ENCODE assay signal across 17 cellular contexts in the genomic region with DNA sequence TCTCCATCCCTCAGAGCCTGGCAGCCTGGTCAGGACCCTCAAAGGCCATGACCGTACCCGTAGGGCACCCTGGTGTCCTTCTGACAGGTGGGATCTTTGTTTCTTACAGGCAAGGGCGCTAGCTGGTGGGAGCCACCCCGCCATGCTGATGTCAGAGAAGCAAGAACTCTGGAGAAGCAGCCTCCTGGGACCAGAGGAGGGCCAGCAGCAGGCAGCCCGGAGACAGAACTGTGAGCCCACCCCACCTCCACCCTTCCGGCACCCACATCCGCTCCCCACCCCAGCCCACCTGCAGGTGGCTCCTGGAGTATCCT. TPM values are rescaled to one million over a fixed set of nuclear protein-coding genes. Genes with fewer than 3 reads are reported as not detected.
DNase-seq lines count a peak whose midpoint lies in the region; ATAC-seq and TF ChIP-seq lines count a peak whose summit lies in the region.
"Had no signal": no experiment of that assay in that cellular context is flagged by ENCODE, and none has a peak within 500 bp of the region (broad histone marks: within the 10 kb centered on the region; RNA-seq: fewer than 3 reads in every experiment).

No MANE protein-coding gene starts in this region.

- peaks cover 0 to 24% (median 0%) of the 10 kb centered on the region in 3 donors for H3K36me3 ChIP-seq in Peyer's patch
- no peaks in the 10 kb centered on the region for H3K36me3 ChIP-seq in esophagus (ENCODE audit: control insufficient read depth in 2 of 2, insufficient read depth in 2 of 2, low read length in 1 of 2)
- H3K36me3 ChIP-seq in thoracic aorta: peaks cover 96% of the 10 kb centered on the region
- H3K36me3 ChIP-seq: neutrophil had no signal

- H3K27ac ChIP-seq in Peyer's patch: peak overlapping the region; percentile 49 to 90 (median 64)
- peak overlapping the region; percentile 62 to 89 for H3K27ac ChIP-seq in esophagus (ENCODE audit: low read depth in 2 of 2, low read length in 1 of 2)
- H3K27ac ChIP-seq in thoracic aorta: peak overlapping the region; percentile 96 to 97
- H3K27ac ChIP-seq: neutrophil had no signal

- no peak for ATAC-seq in thoracic aorta (ENCODE audit: insufficient number of reproducible peaks, low FRiP score, low read depth)
- ATAC-seq in GM21529 (IDR thresholded peaks at IDR 0.05; ENCODE audit: unreplicated experiment): no peak
- ATAC-seq in HG03432 (IDR thresholded peaks at IDR 0.05; ENCODE audit: unreplicated experiment): no peak

- no peak overlapping the region for H3K4me3 ChIP-seq in Peyer's patch
- no peak overlapping the region for H3K4me3 ChIP-seq in esophagus (ENCODE audit: low read depth in 1 of 2, low read length in 2 of 2)
- peak overlapping the region; percentile 83 for H3K4me3 ChIP-seq in thoracic aorta

- TF ChIP-seq CTCF in Peyer's patch (IDR thresholded peaks at IDR 0.05): no peak
- no peak for TF ChIP-seq CTCF in nephron progenitor cell (IDR thresholded peaks at IDR 0.05)
- no peak for TF ChIP-seq CTCF in thoracic aorta (IDR thresholded peaks at IDR 0.05)

- no peaks in the 10 kb centered on the region for H3K9me3 ChIP-seq in Peyer's patch
- H3K9me3 ChIP-seq in esophagus (ENCODE audit: control insufficient read depth in 2 of 2, insufficient read depth in 1 of 2, low read depth in 1 of 2, low read length in 1 of 2): no peaks in the 10 kb centered on the region
- H3K9me3 ChIP-seq in thoracic aorta: no peaks in the 10 kb centered on the region
- H3K9me3 ChIP-seq: neutrophil had no signal

- H3K4me1 ChIP-seq in Peyer's patch (peaks cover 0 to 30% (median 0%) of the 10 kb centered on the region in 4 donors), esophagus (ENCODE audit: control insufficient read depth in 2 of 2, insufficient read depth in 2 of 2, low read length in 1 of 2) (peaks cover 0 to 3% of the 10 kb centered on the region in 2 donors), thoracic aorta (ENCODE audit: control insufficient read depth in 1 of 2, low read depth in 2 of 2) (peaks cover 38 to 99% of the 10 kb centered on the region in 2 donors)

- H3K27ac Mint-ChIP-seq in nephron progenitor cell: peak overlapping the region; percentile 99

- H3K36me3 Mint-ChIP-seq in nephron progenitor cell (ENCODE audit: low read depth): no peaks in the 10 kb centered on the region
- H3K36me3 Mint-ChIP-seq: CD14-positive monocyte had no signal

- H3K4me1 Mint-ChIP-seq in nephron progenitor cell: peaks cover 97% of the 10 kb centered on the region

- no peak for DNase-seq in Peyer's patch
- DNase-seq in nephron progenitor cell: no peak
- DNase-seq in thoracic aorta (ENCODE audit: low spot score): no peak
- DNase-seq in NCI-H446 (lab: John Stamatoyannopoulos, UW): no peak
- DNase-seq in stimulated activated CD4-positive, alpha-beta T cell treated with anti-CD3 and anti-CD28 coated beads, Interleukin-2, amount 100 ng/mL, for 48 hours: no peak
- DNase-seq: activated gamma-delta T cell; DMS79 treated with DMSO at 0.1 percent for 48 hours; kidney glomerular epithelial cell; MV-4-11; NCI-H2171; stimulated activated CD4-positive, alpha-beta T cell treated with anti-CD3 and anti-CD28 coated beads, Interleukin-15, amount 100 ng/mL, for 24 hours had no signal

- no peaks in the 10 kb centered on the region for H3K27me3 Mint-ChIP-seq in nephron progenitor cell (ENCODE audit: low read depth, poor library complexity)

- H3K4me3 Mint-ChIP-seq in nephron progenitor cell: no peak overlapping the region
- H3K4me3 Mint-ChIP-seq: CD14-positive monocyte had no signal

- H3K27me3 ChIP-seq in Peyer's patch (no peaks in the 10 kb centered on the region), esophagus (ENCODE audit: control insufficient read depth in 1 of 2, insufficient read depth in 2 of 2, low read length in 2 of 2) (no peaks in the 10 kb centered on the region), thoracic aorta (replicated peaks; ENCODE audit: insufficient read depth) (no peaks in the 10 kb centered on the region)
- H3K27me3 ChIP-seq: neutrophil had no signal

- H3K9me3 Mint-ChIP-seq in nephron progenitor cell: no peaks in the 10 kb centered on the region
- H3K9me3 Mint-ChIP-seq: CD14-positive monocyte had no signal

- TF ChIP-seq POLR2A in Peyer's patch (IDR thresholded peaks at IDR 0.05): no peak

- 77 to 86% methylated on average over 7 of the region's 7 CpGs for WGBS in esophagus, 2 donors

RNA-seq across cellular contexts. Expression of a gene that starts 42.2 kb away (rescaled TPM):
- total RNA-seq in Peyer's patch (not detected), thoracic aorta (1 to 10 TPM; 1.9 to 7.1 TPM)
- polyA plus RNA-seq in esophagus: 1 to 10 TPM; 1.4 TPM
- total RNA-seq: glomerular endothelial cell had no signal
- polyA plus RNA-seq: CD14-positive monocyte had no signal
